Comparison of ENCODE assay signal across 14 cellular contexts in genomic region chr10:97528876-97529275, GRCh38. TPM values are rescaled to one million over a fixed set of nuclear protein-coding genes. Genes with fewer than 3 reads are reported as not detected.
"Had no signal": no experiment of that assay in that cellular context is flagged by ENCODE, and none has a peak within 500 bp of the region (broad histone marks: within the 10 kb centered on the region; RNA-seq: fewer than 3 reads in every experiment).

No MANE protein-coding gene starts in this region.

RNA-seq across cellular contexts. Expression of gene ANKRD2, which starts 43.7 kb away (rescaled TPM):
- total RNA-seq: activated B cell treated with CpG ODN at 0.5 μM for 24 hours; activated CD4-positive, alpha-beta memory T cell treated with anti-CD3 and anti-CD28 coated beads for 36 hours; activated CD4-positive, alpha-beta T cell treated with anti-CD3 and anti-CD28 coated beads for 36 hours; activated CD4-positive, alpha-beta T cell treated with anti-CD3 and anti-CD28 coated beads, Interleukin-2, amount 10 ng/mL, durations not matched to agents 24 days and 14 days; activated CD8-positive, alpha-beta T cell treated with anti-CD3 and anti-CD28 coated beads for 36 hours; T-helper 1 cell treated with Interleukin-12 subunit alpha and Interleukin-12 subunit beta and Interleukin-4 antibody, amounts not matched to agents 30 ng/mL and 1 ng/mL, for 36 hours; T-helper 17 cell; WTC11 had no signal

RNA-seq across cellular contexts. Expression of gene HOGA1, which starts 55.3 kb away (rescaled TPM):
- total RNA-seq: activated B cell treated with CpG ODN at 0.5 μM for 24 hours; activated CD4-positive, alpha-beta memory T cell treated with anti-CD3 and anti-CD28 coated beads for 36 hours; activated CD4-positive, alpha-beta memory T cell treated with anti-CD3 and anti-CD28 coated beads, Interleukin-2, amount 10 ng/mL, durations not matched to agents 7 days and 5 days; activated CD4-positive, alpha-beta T cell treated with anti-CD3 and anti-CD28 coated beads for 36 hours; activated CD4-positive, alpha-beta T cell treated with anti-CD3 and anti-CD28 coated beads, Interleukin-2, amount 10 ng/mL, durations not matched to agents 24 days and 14 days; activated CD4-positive, alpha-beta T cell treated with anti-CD3 and anti-CD28 coated beads, Interleukin-2, amount 10 ng/mL, durations not matched to agents 7 days and 5 days; activated CD8-positive, alpha-beta memory T cell treated with anti-CD3 and anti-CD28 coated beads for 36 hours; activated CD8-positive, alpha-beta memory T cell treated with anti-CD3 and anti-CD28 coated beads, Interleukin-2, amount 10 ng/mL, durations not matched to agents 7 days and 5 days; activated CD8-positive, alpha-beta T cell treated with anti-CD3 and anti-CD28 coated beads for 36 hours; activated CD8-positive, alpha-beta T cell treated with anti-CD3 and anti-CD28 coated beads, Interleukin-2, amount 10 ng/mL, durations not matched to agents 7 days and 5 days; T-helper 1 cell treated with Interleukin-12 subunit alpha and Interleukin-12 subunit beta and Interleukin-4 antibody, amounts not matched to agents 30 ng/mL and 1 ng/mL, for 36 hours; T-helper 17 cell; T-helper 2 cell treated with Interferon-gamma antibody and Interleukin-4, amounts not matched to agents 100 ng/mL and 5 ng/mL, for 36 hours had no signal
